1 cellular context compared by ENCODE assay signal in the genomic region with DNA sequence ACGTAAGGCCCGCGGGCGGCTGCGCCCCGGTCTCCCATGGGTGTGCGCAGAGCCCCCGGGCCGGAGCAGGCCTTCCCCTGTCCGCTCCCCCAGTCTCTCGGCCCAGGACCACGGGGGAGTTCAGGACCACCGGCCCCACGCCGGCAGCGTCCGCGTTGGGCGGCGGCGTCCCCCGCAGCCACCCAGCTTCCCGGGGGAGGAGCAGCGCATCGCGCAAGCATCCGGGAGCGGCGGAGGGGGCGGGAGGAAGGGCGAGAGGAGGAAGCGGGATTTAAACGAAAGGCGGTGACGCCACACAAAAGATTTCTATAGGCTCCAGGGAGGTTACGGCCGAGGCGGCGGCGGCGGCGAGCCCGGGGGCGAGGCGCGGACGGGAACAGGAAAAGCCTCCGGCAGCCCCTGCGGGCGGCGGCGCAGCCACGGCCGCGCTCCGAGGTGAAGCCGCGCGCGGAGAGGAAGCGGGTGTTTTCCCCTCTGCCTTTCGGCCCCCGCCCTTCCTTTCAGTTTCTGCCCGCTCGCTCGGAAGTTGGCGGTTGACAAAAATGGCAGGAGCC.
TF ChIP-seq lines count a peak whose summit lies in the region.

Gene TLNRD1 (plus strand): TSS at position 298 of the 554 bp plus-strand sequence. CDS start 1,349 bp downstream, outside the sequence.

TF ChIP-seq in HEK293, 187 proteins besides CTCF, POLR2A, EP300 and RAD21 (continued from another document and continues in another):
- TF ChIP-seq, protein P1, sequence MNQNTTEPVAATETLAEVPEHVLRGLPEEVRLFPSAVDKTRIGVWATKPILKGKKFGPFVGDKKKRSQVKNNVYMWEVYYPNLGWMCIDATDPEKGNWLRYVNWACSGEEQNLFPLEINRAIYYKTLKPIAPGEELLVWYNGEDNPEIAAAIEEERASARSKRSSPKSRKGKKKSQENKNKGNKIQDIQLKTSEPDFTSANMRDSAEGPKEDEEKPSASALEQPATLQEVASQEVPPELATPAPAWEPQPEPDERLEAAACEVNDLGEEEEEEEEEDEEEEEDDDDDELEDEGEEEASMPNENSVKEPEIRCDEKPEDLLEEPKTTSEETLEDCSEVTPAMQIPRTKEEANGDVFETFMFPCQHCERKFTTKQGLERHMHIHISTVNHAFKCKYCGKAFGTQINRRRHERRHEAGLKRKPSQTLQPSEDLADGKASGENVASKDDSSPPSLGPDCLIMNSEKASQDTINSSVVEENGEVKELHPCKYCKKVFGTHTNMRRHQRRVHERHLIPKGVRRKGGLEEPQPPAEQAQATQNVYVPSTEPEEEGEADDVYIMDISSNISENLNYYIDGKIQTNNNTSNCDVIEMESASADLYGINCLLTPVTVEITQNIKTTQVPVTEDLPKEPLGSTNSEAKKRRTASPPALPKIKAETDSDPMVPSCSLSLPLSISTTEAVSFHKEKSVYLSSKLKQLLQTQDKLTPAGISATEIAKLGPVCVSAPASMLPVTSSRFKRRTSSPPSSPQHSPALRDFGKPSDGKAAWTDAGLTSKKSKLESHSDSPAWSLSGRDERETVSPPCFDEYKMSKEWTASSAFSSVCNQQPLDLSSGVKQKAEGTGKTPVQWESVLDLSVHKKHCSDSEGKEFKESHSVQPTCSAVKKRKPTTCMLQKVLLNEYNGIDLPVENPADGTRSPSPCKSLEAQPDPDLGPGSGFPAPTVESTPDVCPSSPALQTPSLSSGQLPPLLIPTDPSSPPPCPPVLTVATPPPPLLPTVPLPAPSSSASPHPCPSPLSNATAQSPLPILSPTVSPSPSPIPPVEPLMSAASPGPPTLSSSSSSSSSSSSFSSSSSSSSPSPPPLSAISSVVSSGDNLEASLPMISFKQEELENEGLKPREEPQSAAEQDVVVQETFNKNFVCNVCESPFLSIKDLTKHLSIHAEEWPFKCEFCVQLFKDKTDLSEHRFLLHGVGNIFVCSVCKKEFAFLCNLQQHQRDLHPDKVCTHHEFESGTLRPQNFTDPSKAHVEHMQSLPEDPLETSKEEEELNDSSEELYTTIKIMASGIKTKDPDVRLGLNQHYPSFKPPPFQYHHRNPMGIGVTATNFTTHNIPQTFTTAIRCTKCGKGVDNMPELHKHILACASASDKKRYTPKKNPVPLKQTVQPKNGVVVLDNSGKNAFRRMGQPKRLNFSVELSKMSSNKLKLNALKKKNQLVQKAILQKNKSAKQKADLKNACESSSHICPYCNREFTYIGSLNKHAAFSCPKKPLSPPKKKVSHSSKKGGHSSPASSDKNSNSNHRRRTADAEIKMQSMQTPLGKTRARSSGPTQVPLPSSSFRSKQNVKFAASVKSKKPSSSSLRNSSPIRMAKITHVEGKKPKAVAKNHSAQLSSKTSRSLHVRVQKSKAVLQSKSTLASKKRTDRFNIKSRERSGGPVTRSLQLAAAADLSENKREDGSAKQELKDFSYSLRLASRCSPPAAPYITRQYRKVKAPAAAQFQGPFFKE (tag by site-specific recombination; IDR thresholded peaks at IDR 0.05; ENCODE audit: borderline replicate concordance) = no peak
- no peak for TF ChIP-seq ZNF223 (tag by site-specific recombination; IDR thresholded peaks at IDR 0.05)
- peak; percentile 57; the same call in 1 of the 2 replicates for TF ChIP-seq ZEB2 (tag by site-specific recombination; IDR thresholded peaks at IDR 0.05)
- TF ChIP-seq ZNF248 (tag by site-specific recombination; IDR thresholded peaks at IDR 0.05) = no peak
- peak; percentile 12; the same call in 1 of the 2 replicates for TF ChIP-seq INSM2 (tag by site-specific recombination; IDR thresholded peaks at IDR 0.05)
- TF ChIP-seq ZNF768 (tag by site-specific recombination; IDR thresholded peaks at IDR 0.05) = no peak
- no peak for TF ChIP-seq ZSCAN18 (tag by site-specific recombination; IDR thresholded peaks at IDR 0.05)
- TF ChIP-seq ZNF629 (tag by site-specific recombination; IDR thresholded peaks at IDR 0.05) = peak; percentile 77
- no peak for TF ChIP-seq ZNF23 (tag by site-specific recombination; IDR thresholded peaks at IDR 0.05; ENCODE audit: borderline replicate concordance)
- TF ChIP-seq ZNF211 (tag by site-specific recombination; IDR thresholded peaks at IDR 0.05; ENCODE audit: low read depth) = no peak
- TF ChIP-seq GLI2 (tag by site-specific recombination; IDR thresholded peaks at IDR 0.05; ENCODE audit: borderline replicate concordance, low read depth) = no peak
- no peak for TF ChIP-seq TRIM28 (IDR thresholded peaks at IDR 0.05; ENCODE audit: borderline replicate concordance, low read length)
- TF ChIP-seq, protein P2, sequence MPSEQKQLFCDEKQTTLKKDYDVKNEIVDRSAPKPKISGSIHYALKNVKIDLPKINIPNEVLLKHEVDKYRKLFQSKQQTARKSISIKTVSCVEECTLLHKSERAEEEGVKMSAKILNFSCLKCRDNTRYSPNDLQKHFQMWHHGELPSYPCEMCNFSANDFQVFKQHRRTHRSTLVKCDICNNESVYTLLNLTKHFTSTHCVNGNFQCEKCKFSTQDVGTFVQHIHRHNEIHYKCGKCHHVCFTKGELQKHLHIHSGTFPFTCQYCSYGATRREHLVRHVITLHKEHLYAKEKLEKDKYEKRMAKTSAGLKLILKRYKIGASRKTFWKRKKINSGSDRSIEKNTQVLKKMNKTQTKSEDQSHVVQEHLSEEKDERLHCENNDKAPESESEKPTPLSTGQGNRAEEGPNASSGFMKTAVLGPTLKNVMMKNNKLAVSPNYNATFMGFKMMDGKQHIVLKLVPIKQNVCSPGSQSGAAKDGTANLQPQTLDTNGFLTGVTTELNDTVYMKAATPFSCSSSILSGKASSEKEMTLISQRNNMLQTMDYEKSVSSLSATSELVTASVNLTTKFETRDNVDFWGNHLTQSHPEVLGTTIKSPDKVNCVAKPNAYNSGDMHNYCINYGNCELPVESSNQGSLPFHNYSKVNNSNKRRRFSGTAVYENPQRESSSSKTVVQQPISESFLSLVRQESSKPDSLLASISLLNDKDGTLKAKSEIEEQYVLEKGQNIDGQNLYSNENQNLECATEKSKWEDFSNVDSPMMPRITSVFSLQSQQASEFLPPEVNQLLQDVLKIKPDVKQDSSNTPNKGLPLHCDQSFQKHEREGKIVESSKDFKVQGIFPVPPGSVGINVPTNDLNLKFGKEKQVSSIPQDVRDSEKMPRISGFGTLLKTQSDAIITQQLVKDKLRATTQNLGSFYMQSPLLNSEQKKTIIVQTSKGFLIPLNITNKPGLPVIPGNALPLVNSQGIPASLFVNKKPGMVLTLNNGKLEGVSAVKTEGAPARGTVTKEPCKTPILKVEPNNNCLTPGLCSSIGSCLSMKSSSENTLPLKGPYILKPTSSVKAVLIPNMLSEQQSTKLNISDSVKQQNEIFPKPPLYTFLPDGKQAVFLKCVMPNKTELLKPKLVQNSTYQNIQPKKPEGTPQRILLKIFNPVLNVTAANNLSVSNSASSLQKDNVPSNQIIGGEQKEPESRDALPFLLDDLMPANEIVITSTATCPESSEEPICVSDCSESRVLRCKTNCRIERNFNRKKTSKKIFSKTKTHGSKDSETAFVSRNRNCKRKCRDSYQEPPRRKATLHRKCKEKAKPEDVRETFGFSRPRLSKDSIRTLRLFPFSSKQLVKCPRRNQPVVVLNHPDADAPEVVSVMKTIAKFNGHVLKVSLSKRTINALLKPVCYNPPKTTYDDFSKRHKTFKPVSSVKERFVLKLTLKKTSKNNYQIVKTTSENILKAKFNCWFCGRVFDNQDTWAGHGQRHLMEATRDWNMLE (tag by site-specific recombination; conservative IDR thresholded peaks at IDR 0.05; ENCODE audit: low read depth) = no peak
- TF ChIP-seq ZNF585B (tag by site-specific recombination; IDR thresholded peaks at IDR 0.05) = no peak
- TF ChIP-seq, protein P3, sequence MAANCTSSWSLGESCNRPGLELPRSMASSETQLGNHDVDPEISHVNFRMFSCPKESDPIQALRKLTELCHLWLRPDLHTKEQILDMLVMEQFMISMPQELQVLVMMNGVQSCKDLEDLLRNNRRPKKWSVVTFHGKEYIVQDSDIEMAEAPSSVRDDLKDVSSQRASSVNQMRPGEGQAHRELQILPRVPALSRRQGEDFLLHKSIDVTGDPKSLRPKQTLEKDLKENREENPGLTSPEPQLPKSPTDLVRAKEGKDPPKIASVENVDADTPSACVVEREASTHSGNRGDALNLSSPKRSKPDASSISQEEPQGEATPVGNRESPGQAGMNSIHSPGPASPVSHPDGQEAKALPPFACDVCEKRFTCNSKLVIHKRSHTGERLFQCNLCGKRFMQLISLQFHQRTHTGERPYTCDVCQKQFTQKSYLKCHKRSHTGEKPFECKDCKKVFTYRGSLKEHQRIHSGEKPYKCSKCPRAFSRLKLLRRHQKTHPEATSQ (tag by site-specific recombination; IDR thresholded peaks at IDR 0.05) = peak; percentile 62; the same call in 1 of the 2 replicates
- TF ChIP-seq PRDM1 (tag by site-specific recombination; IDR thresholded peaks at IDR 0.05) = peak; percentile 52; the same call in 1 of the 2 replicates
- no peak for TF ChIP-seq ZNF112 (tag by site-specific recombination; IDR thresholded peaks at IDR 0.05)
- TF ChIP-seq ZBTB8A (tag by site-specific recombination; IDR thresholded peaks at IDR 0.05) = peak; percentile 46; the same call in 1 of the 2 replicates
- no peak for TF ChIP-seq SETDB1 (IDR thresholded peaks at IDR 0.05; ENCODE audit: insufficient read length, low read length)
- TF ChIP-seq, protein P4, sequence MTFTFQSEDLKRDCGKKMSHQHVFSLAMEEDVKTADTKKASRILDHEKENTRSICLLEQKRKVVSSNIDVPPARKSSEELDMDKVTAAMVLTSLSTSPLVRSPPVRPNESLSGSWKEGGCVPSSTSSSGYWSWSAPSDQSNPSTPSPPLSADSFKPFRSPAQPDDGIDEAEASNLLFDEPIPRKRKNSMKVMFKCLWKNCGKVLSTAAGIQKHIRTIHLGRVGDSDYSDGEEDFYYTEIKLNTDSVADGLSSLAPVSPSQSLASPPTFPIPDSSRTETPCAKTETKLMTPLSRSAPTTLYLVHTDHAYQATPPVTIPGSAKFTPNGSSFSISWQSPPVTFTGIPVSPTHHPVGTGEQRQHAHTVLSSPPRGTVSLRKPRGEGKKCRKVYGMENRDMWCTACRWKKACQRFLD (tag by site-specific recombination; IDR thresholded peaks at IDR 0.05) = no peak
- 0 out of 2 replicates have a peak, but pooled peaks have one; percentile 47 for TF ChIP-seq HOXC10 (CRISPR knock-in tag; IDR thresholded peaks at IDR 0.05)
- no peak for TF ChIP-seq ZSCAN4 (tag by site-specific recombination; IDR thresholded peaks at IDR 0.05)
- TF ChIP-seq ZNF561 (tag by site-specific recombination; IDR thresholded peaks at IDR 0.05; ENCODE audit: borderline replicate concordance) = peak; percentile 11; the same call in 1 of the 2 replicates
- TF ChIP-seq ZFP3 (tag by site-specific recombination; IDR thresholded peaks at IDR 0.05; ENCODE audit: low read depth) = no peak
- TF ChIP-seq SP3 (tag by site-specific recombination; IDR thresholded peaks at IDR 0.05) = peak; percentile 62
- TF ChIP-seq, protein P5, sequence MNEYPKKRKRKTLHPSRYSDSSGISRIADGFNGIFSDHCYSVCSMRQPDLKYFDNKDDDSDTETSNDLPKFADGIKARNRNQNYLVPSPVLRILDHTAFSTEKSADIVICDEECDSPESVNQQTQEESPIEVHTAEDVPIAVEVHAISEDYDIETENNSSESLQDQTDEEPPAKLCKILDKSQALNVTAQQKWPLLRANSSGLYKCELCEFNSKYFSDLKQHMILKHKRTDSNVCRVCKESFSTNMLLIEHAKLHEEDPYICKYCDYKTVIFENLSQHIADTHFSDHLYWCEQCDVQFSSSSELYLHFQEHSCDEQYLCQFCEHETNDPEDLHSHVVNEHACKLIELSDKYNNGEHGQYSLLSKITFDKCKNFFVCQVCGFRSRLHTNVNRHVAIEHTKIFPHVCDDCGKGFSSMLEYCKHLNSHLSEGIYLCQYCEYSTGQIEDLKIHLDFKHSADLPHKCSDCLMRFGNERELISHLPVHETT (tag by site-specific recombination; IDR thresholded peaks at IDR 0.05) = no peak
- no peak for TF ChIP-seq ZNF184 (tag by site-specific recombination; IDR thresholded peaks at IDR 0.05)
- TF ChIP-seq ZNF660 (tag by site-specific recombination; IDR thresholded peaks at IDR 0.05) = 0 out of 2 replicates have a peak, but pooled peaks have one; percentile 18
- no peak for TF ChIP-seq ZNF747 (tag by site-specific recombination; IDR thresholded peaks at IDR 0.05)
- TF ChIP-seq MEIS1 (CRISPR knock-in tag; IDR thresholded peaks at IDR 0.05; ENCODE audit: borderline replicate concordance) = no peak
- no peak for TF ChIP-seq ZNF544 (tag by site-specific recombination; IDR thresholded peaks at IDR 0.05)
- no peak for TF ChIP-seq ZNF514 (tag by site-specific recombination; IDR thresholded peaks at IDR 0.05)
- TF ChIP-seq FEZF1 (tag by site-specific recombination; IDR thresholded peaks at IDR 0.05) = no peak
